Comparison of ENCODE assay signal across 17 cellular contexts in genomic region chr1:14685078-14685477, GRCh38.
DNase-seq lines count a peak whose midpoint lies in the region; TF ChIP-seq lines count a peak whose summit lies in the region.
"Had no signal": no experiment of that assay in that cellular context is flagged by ENCODE, and none has a peak within 500 bp of the region (broad histone marks: within the 10 kb centered on the region; RNA-seq: fewer than 3 reads in every experiment).

No MANE protein-coding gene starts in this region.

- no peak overlapping the region for H3K27ac ChIP-seq in coronary artery
- H3K27ac ChIP-seq in mesendoderm (ENCODE audit: low read depth, low read length): no peak overlapping the region
- H3K27ac ChIP-seq: BLaER1 had no signal

- H2BK15ac ChIP-seq in mesendoderm (replicated peaks; ENCODE audit: low read depth): no peak overlapping the region

- H3K4me3 ChIP-seq in coronary artery (no peak overlapping the region), mesendoderm (ENCODE audit: low read length) (no peak overlapping the region)
- H3K4me3 ChIP-seq: BLaER1 had no signal

- DNase-seq in coronary artery (ENCODE audit: low spot score): peak; percentile 47
- no peak for DNase-seq in mesendoderm
- no peak for DNase-seq in activated gamma-delta T cell treated with Interleukin-2 at 50 U/mL for 16 hours
- no peak for DNase-seq in COR-L47 (lab: John Stamatoyannopoulos, UW)
- DNase-seq in NCI-H187 treated with DMSO at 0.1 percent for 48 hours (lab: John Stamatoyannopoulos, UW): no peak
- DNase-seq: 8988T; ACHN; BE2C; C1 segment of cervical spinal cord; Caco-2; Calu3; CD4-positive, alpha-beta memory T cell; CD4-positive, CD25-positive, alpha-beta regulatory T cell; CD8-positive, alpha-beta memory T cell; DMS79 treated with DMSO at 0.1 percent for 48 hours; GF-D8 had no signal

- H4K8ac ChIP-seq in mesendoderm (ENCODE audit: low read depth, low read length): no peak overlapping the region

- no CpG with 5 or more reads among the region's 3 CpGs for WGBS in mesendoderm (ENCODE audit: extremely low coverage, insufficient coverage, low lambda C conversion rate)

- no peak overlapping the region for H3K9ac ChIP-seq in mesendoderm (ENCODE audit: low read length)
- H3K9ac ChIP-seq: BLaER1 had no signal

- peaks cover 14% of the 10 kb centered on the region for H3K4me1 ChIP-seq in mesendoderm (ENCODE audit: control insufficient read depth, low read depth, low read length)
- H3K4me1 ChIP-seq: BE2C, BLaER1, Caco-2 had no signal

- H4K5ac ChIP-seq in mesendoderm (ENCODE audit: low read length): no peak overlapping the region

- H3K27me3 ChIP-seq in mesendoderm (ENCODE audit: insufficient read depth, low read length, poor library complexity): no peaks in the 10 kb centered on the region
- H3K27me3 ChIP-seq: BE2C, BLaER1 had no signal

- no peak overlapping the region for H2BK5ac ChIP-seq in mesendoderm (ENCODE audit: low read length)

- H2BK120ac ChIP-seq in mesendoderm (ENCODE audit: low read depth, low read length): no peak overlapping the region

- peaks cover 22% of the 10 kb centered on the region for H3K79me2 ChIP-seq in mesendoderm (ENCODE audit: control insufficient read depth, insufficient read depth, low read length)

- TF ChIP-seq CTCF in coronary artery (IDR thresholded peaks at IDR 0.05): no peak

- no peak overlapping the region for H3K4me2 ChIP-seq in mesendoderm (ENCODE audit: low read length)
- H3K4me2 ChIP-seq: BLaER1 had no signal

- peaks cover 24% of the 10 kb centered on the region for H3K79me1 ChIP-seq in mesendoderm (ENCODE audit: low read length)

- H3K36me3 ChIP-seq in mesendoderm (ENCODE audit: control insufficient read depth, insufficient read depth, low read length): no peaks in the 10 kb centered on the region
- H3K36me3 ChIP-seq: BE2C, BLaER1 had no signal

- no peak overlapping the region for H3K4ac ChIP-seq in mesendoderm (ENCODE audit: low read depth, low read length)

- H3K23ac ChIP-seq in mesendoderm (ENCODE audit: low read length): no peak overlapping the region

- H2AK5ac ChIP-seq in mesendoderm (ENCODE audit: low read length): peak overlapping the region; percentile 40

- no peak overlapping the region for H3K18ac ChIP-seq in mesendoderm (ENCODE audit: low read length)

- no peak overlapping the region for H3K56ac ChIP-seq in mesendoderm (ENCODE audit: low read length)
